ENCODE assay signal across 15 cellular contexts in the genomic region with DNA sequence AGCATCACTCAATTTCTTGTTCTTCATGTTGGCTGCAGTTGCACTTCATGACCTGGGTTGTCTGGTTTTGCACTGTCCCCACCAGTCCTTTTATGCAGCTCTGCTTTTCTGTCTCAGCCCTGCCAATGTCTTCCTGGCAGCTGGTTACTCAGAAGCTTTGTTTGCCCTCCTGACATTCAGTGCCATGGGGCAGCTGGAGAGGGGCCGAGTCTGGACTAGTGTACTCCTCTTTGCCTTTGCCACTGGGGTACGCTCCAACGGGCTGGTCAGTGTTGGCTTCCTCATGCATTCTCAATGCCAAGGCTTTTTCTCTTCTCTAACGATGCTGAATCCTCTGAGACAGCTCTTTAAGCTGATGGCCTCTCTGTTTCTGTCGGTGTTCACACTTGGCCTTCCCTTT. TPM values are rescaled to one million over a fixed set of nuclear protein-coding genes. Genes with fewer than 3 reads are reported as not detected.
DNase-seq lines count a peak whose midpoint lies in the region; ATAC-seq, FAIRE-seq and TF ChIP-seq lines count a peak whose summit lies in the region.
"Had no signal": no experiment of that assay in that cellular context is flagged by ENCODE, and none has a peak within 500 bp of the region (broad histone marks: within the 10 kb centered on the region; RNA-seq: fewer than 3 reads in every experiment).

No MANE protein-coding gene starts in this region.

- TF ChIP-seq EP300 in HepG2 (IDR thresholded peaks at IDR 0.05; ENCODE audit: low read depth in 2 of 2, low read length in 2 of 2) (no peak), HepG2 (CRISPR knock-in tag; IDR thresholded peaks at IDR 0.05; ENCODE audit: borderline replicate concordance) (no peak)

- H3K4me3 ChIP-seq in liver (ENCODE audit: low read depth in 1 of 3, low read length in 3 of 3) (no peak overlapping the region), HepG2 (replicated peaks in 1 of 3; ENCODE audit: insufficient read depth in 1 of 3, low read depth in 2 of 3, low read length in 3 of 3) (no peak overlapping the region)
- H3K4me3 ChIP-seq: GM23338, PC-9 had no signal

- H3K36me3 ChIP-seq in liver (ENCODE audit: control insufficient read depth in 4 of 4, insufficient read depth in 3 of 4, low read depth in 1 of 4, low read length in 3 of 4) (peaks cover 0 to 9% (median 6%) of the 10 kb centered on the region in 4 donors), HepG2 (replicated peaks in 1 of 2; ENCODE audit: control insufficient read depth in 1 of 2, insufficient read depth in 2 of 2, low read length in 2 of 2) (peaks cover 0 to 19% of the 10 kb centered on the region in 2 experiments; a peak in 3 of 5 replicates)

- intact Hi-C loops in HepG2 (cut with micrococcal nuclease; ENCODE audit: unreplicated experiment), result no loop called here

- no peaks in the 10 kb centered on the region for H3K27me3 ChIP-seq in liver (ENCODE audit: control insufficient read depth in 4 of 4, insufficient read depth in 4 of 4, low read length in 3 of 4)
- H3K27me3 ChIP-seq in HepG2 (ENCODE audit: control insufficient read depth in 1 of 2, insufficient read depth in 2 of 2, low read length in 2 of 2), result no peaks in the 10 kb centered on the region

- peaks cover 55% of the 10 kb centered on the region for H3K4me1 Mint-ChIP-seq in activated CD8-positive, alpha-beta T cell treated with anti-CD3 and anti-CD28 coated beads, Interleukin-2, amount 10 ng/mL, durations not matched to agents 7 days and 5 days (ENCODE audit: low read depth)
- H3K4me1 Mint-ChIP-seq in endothelial cell (ENCODE audit: unreplicated experiment), result peaks cover 30% of the 10 kb centered on the region

- no peak overlapping the region for H3K9ac ChIP-seq in liver (ENCODE audit: low read depth in 1 of 2, low read length in 2 of 2)
- H3K9ac ChIP-seq in HepG2 (ENCODE audit: insufficient read depth, low read depth, low read length), result no peak overlapping the region

- H3K9me3 Mint-ChIP-seq in activated CD8-positive, alpha-beta T cell treated with anti-CD3 and anti-CD28 coated beads, Interleukin-2, amount 10 ng/mL, durations not matched to agents 7 days and 5 days (ENCODE audit: insufficient read depth), result no peaks in the 10 kb centered on the region
- H3K9me3 Mint-ChIP-seq in endothelial cell (ENCODE audit: unreplicated experiment), result no peaks in the 10 kb centered on the region
- H3K9me3 Mint-ChIP-seq: CD4-positive, CD25-positive, alpha-beta regulatory T cell; GM23338 had no signal

- peak overlapping the region; percentile 40 for H3K27ac Mint-ChIP-seq in activated CD8-positive, alpha-beta T cell treated with anti-CD3 and anti-CD28 coated beads, Interleukin-2, amount 10 ng/mL, durations not matched to agents 7 days and 5 days
- no peak overlapping the region for H3K27ac Mint-ChIP-seq in endothelial cell (ENCODE audit: unreplicated experiment)
- H3K27ac Mint-ChIP-seq: GM23338 had no signal

- TF ChIP-seq RAD21 in liver (IDR thresholded peaks at IDR 0.05) (peak in 1 of 2 donors; percentile 34), HepG2 (CRISPR knock-in tag; IDR thresholded peaks at IDR 0.05) (no peak)

- no peak for TF ChIP-seq POLR2A in HepG2 (IDR thresholded peaks at IDR 0.05; ENCODE audit: insufficient read depth in 1 of 2, low read depth in 2 of 2, low read length in 2 of 2)

- in situ Hi-C loops in HepG2 (cut with HindIII; ENCODE audit: extremely low pct_ligation_motif_present, low pct_unique_long_range_greater_than_20kb), result no loop called here

- H3K79me2 ChIP-seq in HepG2 (ENCODE audit: insufficient read depth, low read length), result no peaks in the 10 kb centered on the region

- H3K4me3 Mint-ChIP-seq in activated CD8-positive, alpha-beta T cell treated with anti-CD3 and anti-CD28 coated beads, Interleukin-2, amount 10 ng/mL, durations not matched to agents 7 days and 5 days, result no peak overlapping the region
- H3K4me3 Mint-ChIP-seq in endothelial cell (ENCODE audit: unreplicated experiment), result peak overlapping the region; percentile 42
- H3K4me3 Mint-ChIP-seq: CD4-positive, CD25-positive, alpha-beta regulatory T cell; GM23338 had no signal

- H3K4me2 ChIP-seq in HepG2 (ENCODE audit: low read depth, low read length), result no peak overlapping the region
- H3K4me2 ChIP-seq: GM23338, PC-9 had no signal

- peaks cover 62% of the 10 kb centered on the region for H3K36me3 Mint-ChIP-seq in activated CD8-positive, alpha-beta T cell treated with anti-CD3 and anti-CD28 coated beads, Interleukin-2, amount 10 ng/mL, durations not matched to agents 7 days and 5 days (ENCODE audit: low read depth)
- H3K36me3 Mint-ChIP-seq in endothelial cell (ENCODE audit: low read depth, unreplicated experiment), result peaks cover 14% of the 10 kb centered on the region

- DNase-seq in HepG2 (ENCODE audit: low spot score) (no peak), endothelial cell (ENCODE audit: low spot score) (no peak), AG08396 (ENCODE audit: low spot score) (no peak), GM10248 (ENCODE audit: extremely low spot score) (no peak)
- no peak for DNase-seq in activated CD8-positive, alpha-beta T cell treated with anti-CD3 and anti-CD28 coated beads, Interleukin-2, amount 10 ng/mL, durations not matched to agents 7 days and 5 days
- DNase-seq: AML-193; Calu3; CD4-positive, CD25-positive, alpha-beta regulatory T cell; NCI-H187 treated with DMSO at 0.1 percent for 48 hours; NCI-H69; PC-9 had no signal

- no peaks in the 10 kb centered on the region for H4K20me1 ChIP-seq in HepG2 (ENCODE audit: insufficient read depth, low read length)

- H3K4me1 ChIP-seq in liver (ENCODE audit: control insufficient read depth in 4 of 4, insufficient read depth in 4 of 4, low read length in 3 of 4) (peaks cover 14 to 65% (median 41%) of the 10 kb centered on the region in 4 donors), HepG2 (ENCODE audit: insufficient read depth, low read length) (peaks cover 18% of the 10 kb centered on the region)

- 31% methylated on average over 5 of the region's 5 CpGs for WGBS in liver
- WGBS in HepG2 (ENCODE audit: low lambda C conversion rate), result 90% methylated on average over 5 of the region's 5 CpGs

- no peaks in the 10 kb centered on the region for H3K27me3 Mint-ChIP-seq in activated CD8-positive, alpha-beta T cell treated with anti-CD3 and anti-CD28 coated beads, Interleukin-2, amount 10 ng/mL, durations not matched to agents 7 days and 5 days (ENCODE audit: low read depth)
- peaks cover 6% of the 10 kb centered on the region for H3K27me3 Mint-ChIP-seq in endothelial cell (ENCODE audit: unreplicated experiment)
- H3K27me3 Mint-ChIP-seq: CD4-positive, CD25-positive, alpha-beta regulatory T cell had no signal

- no TSS peak for BruUV-seq in HepG2 (replicated peaks; lab: Mats Ljungman, UMichigan)

- POLR2A ChIA-PET in HepG2 (lab: Yijun Ruan, JAX), result no interaction called here
- POLR2A ChIA-PET in activated CD8-positive, alpha-beta T cell treated with anti-CD3 and anti-CD28 coated beads, Interleukin-2, amount 10 ng/mL, durations not matched to agents 7 days and 5 days (lab: Charles Lee), result interaction anchor here (1.3 kb wide), 1 partner anchor 97 kb away, joined by 3 read pairs; no protein-coding TSS in a partner anchor
- POLR2A ChIA-PET in GM10248 (lab: Yijun Ruan, JAX), result interaction anchor here (0.5 to 0.6 kb wide), 3 partner anchors 85 to 249 kb away, joined by 3 to 4 read pairs (median 4); no protein-coding TSS in a partner anchor

- H2AFZ ChIP-seq in HepG2 (ENCODE audit: low read length), result no peak overlapping the region
- H2AFZ ChIP-seq: GM23338, PC-9 had no signal

- FAIRE-seq in HepG2 (lab: Jason Lieb, UNC), result no peak

- H3K9me3 ChIP-seq in liver (ENCODE audit: control insufficient read depth in 4 of 4, low read length in 3 of 4) (no peaks in the 10 kb centered on the region), HepG2 (ENCODE audit: low read length) (no peaks in the 10 kb centered on the region)

- no peak for TF ChIP-seq CTCF in liver (IDR thresholded peaks at IDR 0.05; ENCODE audit: low read depth, low read length, missing input control)
- no peak for TF ChIP-seq CTCF in HepG2 (CRISPR knock-in tag; IDR thresholded peaks at IDR 0.05)
- TF ChIP-seq CTCF in endothelial cell (IDR thresholded peaks at IDR 0.05; ENCODE audit: unreplicated experiment), result no peak
- no peak for TF ChIP-seq CTCF in GM10248 (IDR thresholded peaks at IDR 0.05; ENCODE audit: control extremely low read depth, extremely low read depth, low read depth, missing control alignments)

- no peak for ATAC-seq in HepG2
- no peak for ATAC-seq in activated CD8-positive, alpha-beta T cell treated with anti-CD3 and anti-CD28 coated beads, Interleukin-2, amount 10 ng/mL, durations not matched to agents 7 days and 5 days
- ATAC-seq in HG03108 (IDR thresholded peaks at IDR 0.05; ENCODE audit: unreplicated experiment), result no peak
- ATAC-seq: GM23338 had no signal

- peak overlapping the region; percentile 6 to 34 for H3K27ac ChIP-seq in liver (ENCODE audit: low read depth in 1 of 2, low read length in 2 of 2)
- H3K27ac ChIP-seq in HepG2 (ENCODE audit: extremely low read length, insufficient read depth, low read length), result no peak overlapping the region
- H3K27ac ChIP-seq: HL-60, PC-9 had no signal

- CTCF ChIA-PET in HepG2 (lab: Yijun Ruan, JAX; ENCODE audit: low intra/inter-chr PET ratio, low total read pairs) (no interaction called here), GM10248 (lab: Yijun Ruan, JAX) (interaction anchor here (1.0 to 1.5 kb wide), 5 partner anchors 17 to 195 kb away, joined by 3 to 11 read pairs (median 4); no protein-coding TSS in a partner anchor)
- CTCF ChIA-PET in activated CD8-positive, alpha-beta T cell treated with anti-CD3 and anti-CD28 coated beads, Interleukin-2, amount 10 ng/mL, durations not matched to agents 7 days and 5 days (lab: Charles Lee), result interaction anchor here (1.2 to 1.8 kb wide), 2 partner anchors 31 to 192 kb away, joined by 5 read pairs; partner anchors contain the start of gene ZDHHC18

RNA-seq across cellular contexts. Expression of gene PIGV, which starts 6.6 kb away (rescaled TPM):
- total RNA-seq in liver (10 to 100 TPM; 15.3 to 24.3 TPM), HepG2 (2016; rRNA removed; fragmentation: Illumina TruSeq; extraction: Trizol) (7.9 and 13.5 TPM in 2 replicates), endothelial cell (ENCODE audit: unreplicated experiment) (7.6 TPM)
- polyA plus RNA-seq in liver (10 to 100 TPM; 13.9 to 14.2 TPM), HepG2 (2011; rRNA removed) (22.7 and 26.0 TPM in 2 replicates)
- total RNA-seq in HepG2 (2016; cell fraction: cytosol; rRNA removed; fragmentation: Illumina TruSeq; extraction: Trizol; ENCODE audit: low read depth), result 4.3 and 4.8 TPM in 2 replicates
- 8.9 and 14.1 TPM in 2 replicates for total RNA-seq in HepG2 (2016; cell fraction: insoluble cytoplasmic fraction; rRNA removed; fragmentation: Illumina TruSeq; extraction: Trizol)
- 9.7 and 9.9 TPM in 2 replicates for total RNA-seq in HepG2 (2016; cell fraction: membrane; rRNA removed; fragmentation: Illumina TruSeq; extraction: Trizol)
- total RNA-seq in HepG2 (2016; cell fraction: nucleus; rRNA removed; fragmentation: Illumina TruSeq; extraction: Trizol), result 14.6 and 15.0 TPM in 2 replicates
- polyA plus RNA-seq in HepG2 (2011; cell fraction: cytosol; rRNA removed), result 21.0 and 27.5 TPM in 2 replicates
- 14.3 and 18.5 TPM in 2 replicates for polyA plus RNA-seq in HepG2 (2011; cell fraction: nucleus; rRNA removed)
- polyA plus RNA-seq in HepG2 (2012), result 13.6 and 14.8 TPM in 2 replicates
- polyA plus RNA-seq in HepG2 (2016; cell fraction: cytosol; fragmentation: Illumina TruSeq; extraction: Trizol; ENCODE audit: low read depth), result 2.9 and 4.4 TPM in 2 replicates
- 6.7 and 7.2 TPM in 2 replicates for polyA plus RNA-seq in HepG2 (2016; cell fraction: insoluble cytoplasmic fraction; fragmentation: Illumina TruSeq; extraction: Trizol; ENCODE audit: low read depth)
- polyA plus RNA-seq in HepG2 (2016; cell fraction: membrane; fragmentation: Illumina TruSeq; extraction: Trizol; ENCODE audit: low read depth), result 5.3 and 7.0 TPM in 2 replicates
- polyA plus RNA-seq in HepG2 (2016; cell fraction: nucleus; fragmentation: Illumina TruSeq; extraction: Trizol; ENCODE audit: insufficient read depth, low read depth), result 16.2 and 17.4 TPM in 2 replicates
- 41.6 and 80.7 TPM in 2 replicates for polyA minus RNA-seq in HepG2 (2011; rRNA and poly(A)+ RNA removed; ENCODE audit: low replicate concordance)
- 15.5 and 15.7 TPM in 2 replicates for polyA minus RNA-seq in HepG2 (2011; cell fraction: cytosol; rRNA and poly(A)+ RNA removed)
- polyA minus RNA-seq in HepG2 (2011; cell fraction: nucleus; rRNA and poly(A)+ RNA removed), result 11.7 and 14.5 TPM in 2 replicates
- total RNA-seq in activated CD8-positive, alpha-beta T cell treated with anti-CD3 and anti-CD28 coated beads, Interleukin-2, amount 10 ng/mL, durations not matched to agents 7 days and 5 days, result 10 to 100 TPM; 19.9 to 20.3 TPM

RNA-seq across cellular contexts. Expression of gene ZDHHC18, which starts 32.1 kb away (rescaled TPM):
- total RNA-seq in liver (1 to 10 TPM; 7.6 to 8.3 TPM), HepG2 (2016; rRNA removed; fragmentation: Illumina TruSeq; extraction: Trizol) (9.0 and 13.2 TPM in 2 replicates), endothelial cell (ENCODE audit: unreplicated experiment) (32.4 TPM)
- polyA plus RNA-seq in liver (1 to 10 TPM; 2.6 to 9.2 TPM), HepG2 (2011; rRNA removed) (35.3 and 40.6 TPM in 2 replicates)
- 6.6 and 7.7 TPM in 2 replicates for total RNA-seq in HepG2 (2016; cell fraction: cytosol; rRNA removed; fragmentation: Illumina TruSeq; extraction: Trizol; ENCODE audit: low read depth)
- total RNA-seq in HepG2 (2016; cell fraction: insoluble cytoplasmic fraction; rRNA removed; fragmentation: Illumina TruSeq; extraction: Trizol), result 7.9 and 11.9 TPM in 2 replicates
- total RNA-seq in HepG2 (2016; cell fraction: membrane; rRNA removed; fragmentation: Illumina TruSeq; extraction: Trizol), result 21.8 and 26.5 TPM in 2 replicates
- total RNA-seq in HepG2 (2016; cell fraction: nucleus; rRNA removed; fragmentation: Illumina TruSeq; extraction: Trizol), result 9.5 and 10.6 TPM in 2 replicates
- 29.0 and 30.0 TPM in 2 replicates for polyA plus RNA-seq in HepG2 (2011; cell fraction: cytosol; rRNA removed)
- polyA plus RNA-seq in HepG2 (2011; cell fraction: nucleus; rRNA removed), result 32.6 and 39.8 TPM in 2 replicates
- polyA plus RNA-seq in HepG2 (2012), result 12.9 and 16.3 TPM in 2 replicates
- polyA plus RNA-seq in HepG2 (2016; cell fraction: cytosol; fragmentation: Illumina TruSeq; extraction: Trizol; ENCODE audit: low read depth), result 13.9 and 14.2 TPM in 2 replicates
- polyA plus RNA-seq in HepG2 (2016; cell fraction: insoluble cytoplasmic fraction; fragmentation: Illumina TruSeq; extraction: Trizol; ENCODE audit: low read depth), result 13.2 and 16.6 TPM in 2 replicates
- polyA plus RNA-seq in HepG2 (2016; cell fraction: membrane; fragmentation: Illumina TruSeq; extraction: Trizol; ENCODE audit: low read depth), result 30.8 and 32.0 TPM in 2 replicates
- polyA plus RNA-seq in HepG2 (2016; cell fraction: nucleus; fragmentation: Illumina TruSeq; extraction: Trizol; ENCODE audit: insufficient read depth, low read depth), result 19.3 and 23.8 TPM in 2 replicates
- polyA minus RNA-seq in HepG2 (2011; rRNA and poly(A)+ RNA removed; ENCODE audit: low replicate concordance), result 33.5 and 53.0 TPM in 2 replicates
- polyA minus RNA-seq in HepG2 (2011; cell fraction: cytosol; rRNA and poly(A)+ RNA removed), result 11.3 and 14.6 TPM in 2 replicates
- 8.4 and 8.7 TPM in 2 replicates for polyA minus RNA-seq in HepG2 (2011; cell fraction: nucleus; rRNA and poly(A)+ RNA removed)
- 10 to 100 TPM; 47.6 to 50.9 TPM for total RNA-seq in activated CD8-positive, alpha-beta T cell treated with anti-CD3 and anti-CD28 coated beads, Interleukin-2, amount 10 ng/mL, durations not matched to agents 7 days and 5 days
